Comparison of ENCODE assay signal across 25 cellular contexts in the genomic region with DNA sequence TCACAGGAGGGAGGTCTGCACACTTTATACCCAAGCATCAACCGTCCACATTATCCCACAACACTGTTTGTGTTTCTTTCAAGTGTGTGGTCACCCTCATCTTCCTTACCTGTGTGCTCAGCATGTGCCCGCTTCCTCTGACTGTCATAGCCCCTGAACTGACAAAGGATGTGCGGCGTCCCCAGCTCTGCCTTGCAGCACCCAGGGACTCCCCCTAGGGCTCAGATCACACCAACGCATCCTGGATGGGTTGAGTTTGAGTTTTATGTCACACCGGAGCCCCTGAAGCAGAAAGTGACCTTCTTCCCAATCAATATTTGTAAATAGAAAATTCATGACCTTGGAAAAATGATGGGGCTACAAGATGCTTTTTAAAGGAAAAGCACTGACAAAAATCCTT.
A peak's percentile ranks its signal among the peaks of the same experiment; 100 is the strongest.
DNase-seq lines count a peak whose midpoint lies in the region; FAIRE-seq and TF ChIP-seq lines count a peak whose summit lies in the region.
"Had no signal": no experiment of that assay in that cellular context is flagged by ENCODE, and none has a peak within 500 bp of the region (broad histone marks: within the 10 kb centered on the region; RNA-seq: fewer than 3 reads in every experiment).

No MANE protein-coding gene starts in this region.

- no peak overlapping the region for H3K4me3 Mint-ChIP-seq in chondrocyte (ENCODE audit: unreplicated experiment)
- H3K4me3 Mint-ChIP-seq in progenitor cell of endocrine pancreas (ENCODE audit: low read depth), result no peak overlapping the region
- H3K4me3 Mint-ChIP-seq: activated T-cell treated with anti-CD3 and anti-CD28 coated beads, Interleukin-2, amount 50 U/mL, for 4 hours; CD4-positive, alpha-beta T cell; central memory CD8-positive, alpha-beta T cell had no signal

- 62 to 79% (median 73%) methylated on average over 6 of the region's 6 CpGs for WGBS in small intestine, 3 donors

- DNase-seq in G401 (ENCODE audit: low spot score), result peak; percentile 5
- DNase-seq in NCI-H146 treated with DMSO at 0.1 percent for 48 hours (lab: John Stamatoyannopoulos, UW; ENCODE audit: unreplicated experiment), result peak; percentile 9
- DNase-seq in chondrocyte (ENCODE audit: low spot score), result no peak
- DNase-seq in progenitor cell of endocrine pancreas (ENCODE audit: low spot score, unreplicated experiment), result no peak
- no peak for DNase-seq in small intestine
- DNase-seq in RWPE1 (ENCODE audit: low spot score), result no peak
- no peak for DNase-seq in SHP77 treated with DMSO at 0.1 percent for 48 hours (lab: John Stamatoyannopoulos, UW)
- DNase-seq: activated CD4-positive, CD25-positive, alpha-beta regulatory T cell treated with anti-CD3 and anti-CD28 coated beads, Interleukin-2, amount 50 U/mL, for 72 hours; activated CD8-positive, alpha-beta memory T cell treated with anti-CD3 and anti-CD28 coated beads for 24 hours; activated naive CD4-positive, alpha-beta T cell treated with anti-CD3 and anti-CD28 coated beads, Interleukin-2, amount 50 U/mL, for 16 hours; activated T-cell treated with anti-CD3 and anti-CD28 coated beads, Interleukin-2, amount 50 U/mL, for 4 hours; CD4-positive, alpha-beta T cell; erythroblast; foreskin melanocyte; NCI-H1092 treated with DMSO at 0.1 percent for 48 hours; NCI-H2081 treated with DMSO at 0.1 percent for 48 hours; NCI-H446; posterior cingulate gyrus; uterus had no signal

- no peaks in the 10 kb centered on the region for H3K4me1 Mint-ChIP-seq in chondrocyte (ENCODE audit: low read depth)
- H3K4me1 Mint-ChIP-seq in progenitor cell of endocrine pancreas (ENCODE audit: low read depth), result peaks cover 1% of the 10 kb centered on the region
- H3K4me1 Mint-ChIP-seq: central memory CD8-positive, alpha-beta T cell had no signal

- POLR2A ChIA-PET in RWPE1 (lab: Yijun Ruan, JAX; ENCODE audit: low non-redundant PET), result no interaction called here

- TF ChIP-seq CTCF in chondrocyte (IDR thresholded peaks at IDR 0.05) (peak; percentile 20), progenitor cell of endocrine pancreas (IDR thresholded peaks at IDR 0.05; ENCODE audit: unreplicated experiment) (peak; percentile 41), RWPE1 (conservative IDR thresholded peaks at IDR 0.05; ENCODE audit: low read depth) (no peak)

- peaks cover 6% of the 10 kb centered on the region for H3K9me3 Mint-ChIP-seq in chondrocyte (ENCODE audit: low read depth)
- H3K9me3 Mint-ChIP-seq in progenitor cell of endocrine pancreas (ENCODE audit: low read depth), result peaks cover 3% of the 10 kb centered on the region
- H3K9me3 Mint-ChIP-seq: CD4-positive, alpha-beta T cell had no signal

- H3K27ac ChIP-seq in small intestine (ENCODE audit: low read depth in 1 of 2, low read length in 1 of 2) (no peak overlapping the region), RWPE1 (no peak overlapping the region)
- H3K27ac ChIP-seq: ascending aorta, hepatocyte, uterus had no signal

- H3K36me3 Mint-ChIP-seq in chondrocyte (ENCODE audit: low read depth) (no peaks in the 10 kb centered on the region), progenitor cell of endocrine pancreas (ENCODE audit: insufficient read depth) (no peaks in the 10 kb centered on the region)

- in situ Hi-C loops in G401 (cut with HindIII; ENCODE audit: low sequenced_read_pairs), result no loop called here

- H3K9me3 ChIP-seq in small intestine (ENCODE audit: control insufficient read depth, low read depth), result no peaks in the 10 kb centered on the region
- H3K9me3 ChIP-seq: ascending aorta, uterus had no signal

- FAIRE-seq in small intestine (lab: Jason Lieb, UNC), result no peak
- FAIRE-seq: GM12878, HTR-8/SVneo, islet of Langerhans had no signal

- H3K27me3 ChIP-seq in small intestine (ENCODE audit: control insufficient read depth in 2 of 2, insufficient read depth in 2 of 2, low read length in 2 of 2), result no peaks in the 10 kb centered on the region
- H3K27me3 ChIP-seq: ascending aorta, hepatocyte, uterus had no signal

- no peak overlapping the region for H3K4me3 ChIP-seq in small intestine (ENCODE audit: low read depth in 1 of 2, low read length in 2 of 2)
- H3K4me3 ChIP-seq: ascending aorta, GM12878, hepatocyte, uterus had no signal

- H3K27ac Mint-ChIP-seq in chondrocyte (ENCODE audit: unreplicated experiment) (no peak overlapping the region), progenitor cell of endocrine pancreas (no peak overlapping the region)
- H3K27ac Mint-ChIP-seq: CD4-positive, alpha-beta T cell had no signal

- CTCF ChIA-PET in RWPE1 (lab: Yijun Ruan, JAX), result no interaction called here

- no peaks in the 10 kb centered on the region for H3K4me1 ChIP-seq in small intestine (ENCODE audit: control insufficient read depth in 2 of 2, insufficient read depth in 1 of 2, low read depth in 1 of 2, low read length in 1 of 2)
- H3K4me1 ChIP-seq: ascending aorta, uterus had no signal

- H3K27me3 Mint-ChIP-seq in chondrocyte (ENCODE audit: low read depth) (peaks cover 2% of the 10 kb centered on the region), progenitor cell of endocrine pancreas (peaks cover 3% of the 10 kb centered on the region)
- H3K27me3 Mint-ChIP-seq: CD4-positive, alpha-beta T cell; central memory CD8-positive, alpha-beta T cell had no signal

- H3K36me3 ChIP-seq in small intestine (ENCODE audit: control insufficient read depth in 2 of 2, insufficient read depth in 2 of 2, low read length in 2 of 2), result no peaks in the 10 kb centered on the region
- H3K36me3 ChIP-seq: ascending aorta, uterus had no signal

Comparison
In these comparisons a context has a peak if more than half of its experiments do, and no peak if none do; other contexts are left out.
1. DNase-seq: peak in G401 (single experiment) and NCI-H146 treated with DMSO at 0.1 percent for 48 hours (single experiment); none in chondrocyte (single experiment), progenitor cell of endocrine pancreas (single experiment), small intestine (single experiment), RWPE1 (single experiment) and SHP77 treated with DMSO at 0.1 percent for 48 hours (single experiment).